ENCODE assay signal across 8 cellular contexts in genomic region chr2:222655748-222656543, GRCh38. TPM values are rescaled to one million over a fixed set of nuclear protein-coding genes. Genes with fewer than 3 reads are reported as not detected.
DNase-seq lines count a peak whose midpoint lies in the region; ATAC-seq and TF ChIP-seq lines count a peak whose summit lies in the region.

FARSB (minus strand) TSS chr2:222656092; CDS start chr2:222656073, 19 bp downstream.

- H3K36me3 Mint-ChIP-seq in activated CD4-positive, alpha-beta T cell treated with anti-CD3 and anti-CD28 coated beads, Interleukin-2, amount 10 ng/mL, durations not matched to agents 24 days and 14 days (ENCODE audit: low read depth), result peaks cover 19% of the 10 kb centered on the region

- intact Hi-C loops in activated CD4-positive, alpha-beta T cell treated with anti-CD3 and anti-CD28 coated beads, Interleukin-2, amount 10 ng/mL, durations not matched to agents 24 days and 14 days (cut with micrococcal nuclease), result loop anchor here (1.0 to 5.0 kb wide), 4 partner anchors 131 to 338 kb away; partner anchors contain the start of genes ACSL3 and SGPP2

- peak within 1 kb of the TSS; percentile 91 for H3K4me3 ChIP-seq in BJ (ENCODE audit: low read depth, low read length)
- H3K4me3 ChIP-seq in coronary artery, result peak within 1 kb of the TSS; percentile 80

- H3K36me3 ChIP-seq in BJ (ENCODE audit: control insufficient read depth, insufficient read depth, low read length), result no peaks in the 10 kb centered on the region

- peaks cover 2% of the 10 kb centered on the region for H3K27me3 Mint-ChIP-seq in activated CD4-positive, alpha-beta T cell treated with anti-CD3 and anti-CD28 coated beads, Interleukin-2, amount 10 ng/mL, durations not matched to agents 24 days and 14 days

- ATAC-seq in GM19324 (IDR thresholded peaks at IDR 0.05; ENCODE audit: low FRiP score, unreplicated experiment) (peak; percentile 96), HG03469 (IDR thresholded peaks at IDR 0.05; ENCODE audit: unreplicated experiment) (peak; percentile 83)

- POLR2A ChIA-PET in BJ (lab: Charles Lee), result no interaction called here

- peaks cover 32% of the 10 kb centered on the region for H3K4me1 Mint-ChIP-seq in activated CD4-positive, alpha-beta T cell treated with anti-CD3 and anti-CD28 coated beads, Interleukin-2, amount 10 ng/mL, durations not matched to agents 24 days and 14 days

- CTCF ChIA-PET in BJ (lab: Yijun Ruan, JAX), result no interaction called here

- H3K27ac ChIP-seq in coronary artery, result peak within 1 kb of the TSS; percentile 67 to 80

- H3K27ac Mint-ChIP-seq in activated CD4-positive, alpha-beta T cell treated with anti-CD3 and anti-CD28 coated beads, Interleukin-2, amount 10 ng/mL, durations not matched to agents 24 days and 14 days, result peak within 1 kb of the TSS; percentile 98

- TF ChIP-seq CTCF in BJ (IDR thresholded peaks at IDR 0.05; ENCODE audit: insufficient read depth, low read depth, low read length) (no peak), coronary artery (IDR thresholded peaks at IDR 0.05) (no peak)

- DNase-seq in BJ (ENCODE audit: low read depth) (peak; percentile 84), NCI-H526 treated with DMSO at 0.1 percent for 48 hours (lab: John Stamatoyannopoulos, UW) (peak; percentile 96), coronary artery (ENCODE audit: low spot score) (peak; percentile 95), left kidney (ENCODE audit: low read depth, low spot score) (peak; percentile 99)
- peak; percentile 98 for DNase-seq in activated CD4-positive, alpha-beta T cell treated with anti-CD3 and anti-CD28 coated beads, Interleukin-2, amount 10 ng/mL, durations not matched to agents 24 days and 14 days
- DNase-seq in stimulated activated CD4-positive, alpha-beta T cell treated with anti-CD3 and anti-CD28 coated beads, Interleukin-2, amount 100 ng/mL, for 24 hours, result peak; percentile 90 to 92

- peak within 1 kb of the TSS; percentile 100 for H3K4me3 Mint-ChIP-seq in activated CD4-positive, alpha-beta T cell treated with anti-CD3 and anti-CD28 coated beads, Interleukin-2, amount 10 ng/mL, durations not matched to agents 24 days and 14 days

- no peaks in the 10 kb centered on the region for H3K27me3 ChIP-seq in BJ (ENCODE audit: control insufficient read depth, insufficient read depth, low read length)

- no peaks in the 10 kb centered on the region for H3K9me3 Mint-ChIP-seq in activated CD4-positive, alpha-beta T cell treated with anti-CD3 and anti-CD28 coated beads, Interleukin-2, amount 10 ng/mL, durations not matched to agents 24 days and 14 days

RNA-seq across cellular contexts. Expression of gene FARSB, which starts in this region (rescaled TPM):
- 16.4 and 30.1 TPM in 2 replicates for polyA plus RNA-seq in BJ (2011; rRNA removed)
- 8.7 and 13.0 TPM in 2 replicates for polyA minus RNA-seq in BJ (2011; rRNA and poly(A)+ RNA removed)
- 57.4 and 58.5 TPM in 2 replicates for total RNA-seq in activated CD4-positive, alpha-beta T cell treated with anti-CD3 and anti-CD28 coated beads, Interleukin-2, amount 10 ng/mL, durations not matched to agents 24 days and 14 days

Comparison
In these comparisons a context has a peak if more than half of its experiments do, and no peak if none do; other contexts are left out.
1. Peak in every context shown above with its lines: DNase-seq, ATAC-seq, H3K4me3 ChIP-seq and H3K27ac ChIP-seq.